Comparison of ENCODE assay signal across 1 cellular context in the genomic region with DNA sequence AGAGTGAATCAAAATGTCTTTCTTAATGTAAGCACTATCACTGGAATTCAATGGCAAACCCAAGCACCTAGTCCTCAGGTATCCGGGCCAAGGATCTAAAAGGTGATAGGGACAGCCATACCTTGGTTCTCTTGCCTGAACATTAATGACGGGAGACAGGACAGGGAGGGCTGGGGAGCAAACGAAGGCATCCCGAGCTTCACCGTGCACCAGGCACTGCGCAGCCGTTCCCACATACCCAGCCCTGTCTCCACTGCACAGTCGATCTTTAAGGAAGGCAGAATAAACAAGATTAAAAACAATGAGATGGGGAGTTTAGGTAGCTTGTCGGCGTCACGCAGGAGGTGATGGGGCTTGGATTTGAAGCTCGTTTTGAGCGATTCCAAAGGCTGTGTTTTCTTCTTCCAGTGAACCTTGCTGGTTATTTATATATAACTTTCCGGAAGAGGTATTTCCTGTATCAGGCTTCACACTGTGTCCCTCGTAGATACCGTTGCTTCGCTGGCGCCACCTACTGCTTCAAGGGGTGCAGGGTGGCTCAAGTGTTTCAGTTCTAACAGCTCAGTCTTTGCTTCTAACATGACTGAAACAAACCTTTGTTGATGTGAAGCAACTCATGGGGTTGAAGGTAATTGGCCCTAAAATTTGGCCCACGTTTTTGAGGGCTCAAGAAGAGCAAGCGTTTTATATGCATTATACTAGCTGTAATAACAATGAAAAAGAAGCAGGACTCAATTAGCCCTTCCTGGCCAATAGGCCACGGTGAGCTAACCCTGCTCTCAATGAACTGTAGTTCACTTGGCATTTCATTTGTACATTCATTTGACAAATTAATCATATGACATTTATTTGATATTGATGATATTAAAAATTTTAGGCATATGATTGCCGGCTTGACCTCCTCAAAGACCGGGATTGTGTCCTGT.
TF ChIP-seq lines count a peak whose summit lies in the region.

No MANE protein-coding gene starts in this region.

TF ChIP-seq in HepG2, 621 proteins besides CTCF, POLR2A, EP300 and RAD21 (continued from another document and continues in another):
- no peak for TF ChIP-seq NFKB2 (CRISPR knock-in tag; IDR thresholded peaks at IDR 0.05; ENCODE audit: borderline replicate concordance)
- TF ChIP-seq ZNF335 (CRISPR knock-in tag; IDR thresholded peaks at IDR 0.05): no peak
- no peak for TF ChIP-seq LCORL (IDR thresholded peaks at IDR 0.05)
- TF ChIP-seq LCORL (CRISPR knock-in tag; IDR thresholded peaks at IDR 0.05): no peak
- TF ChIP-seq ZKSCAN8 (CRISPR knock-in tag; IDR thresholded peaks at IDR 0.05; ENCODE audit: borderline replicate concordance): no peak
- TF ChIP-seq, protein P1, sequence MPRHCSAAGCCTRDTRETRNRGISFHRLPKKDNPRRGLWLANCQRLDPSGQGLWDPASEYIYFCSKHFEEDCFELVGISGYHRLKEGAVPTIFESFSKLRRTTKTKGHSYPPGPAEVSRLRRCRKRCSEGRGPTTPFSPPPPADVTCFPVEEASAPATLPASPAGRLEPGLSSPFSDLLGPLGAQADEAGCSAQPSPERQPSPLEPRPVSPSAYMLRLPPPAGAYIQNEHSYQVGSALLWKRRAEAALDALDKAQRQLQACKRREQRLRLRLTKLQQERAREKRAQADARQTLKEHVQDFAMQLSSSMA (CRISPR knock-in tag; IDR thresholded peaks at IDR 0.05): no peak
- peak; percentile 63; the same call in 1 of the 2 replicates for TF ChIP-seq ZNF331 (CRISPR knock-in tag; IDR thresholded peaks at IDR 0.05)
- TF ChIP-seq ZNF230 (CRISPR knock-in tag; IDR thresholded peaks at IDR 0.05): peak; percentile 56; the same call in 1 of the 2 replicates
- TF ChIP-seq ZNF75D (CRISPR knock-in tag; IDR thresholded peaks at IDR 0.05; ENCODE audit: borderline replicate concordance): no peak
- TF ChIP-seq, protein P2, sequence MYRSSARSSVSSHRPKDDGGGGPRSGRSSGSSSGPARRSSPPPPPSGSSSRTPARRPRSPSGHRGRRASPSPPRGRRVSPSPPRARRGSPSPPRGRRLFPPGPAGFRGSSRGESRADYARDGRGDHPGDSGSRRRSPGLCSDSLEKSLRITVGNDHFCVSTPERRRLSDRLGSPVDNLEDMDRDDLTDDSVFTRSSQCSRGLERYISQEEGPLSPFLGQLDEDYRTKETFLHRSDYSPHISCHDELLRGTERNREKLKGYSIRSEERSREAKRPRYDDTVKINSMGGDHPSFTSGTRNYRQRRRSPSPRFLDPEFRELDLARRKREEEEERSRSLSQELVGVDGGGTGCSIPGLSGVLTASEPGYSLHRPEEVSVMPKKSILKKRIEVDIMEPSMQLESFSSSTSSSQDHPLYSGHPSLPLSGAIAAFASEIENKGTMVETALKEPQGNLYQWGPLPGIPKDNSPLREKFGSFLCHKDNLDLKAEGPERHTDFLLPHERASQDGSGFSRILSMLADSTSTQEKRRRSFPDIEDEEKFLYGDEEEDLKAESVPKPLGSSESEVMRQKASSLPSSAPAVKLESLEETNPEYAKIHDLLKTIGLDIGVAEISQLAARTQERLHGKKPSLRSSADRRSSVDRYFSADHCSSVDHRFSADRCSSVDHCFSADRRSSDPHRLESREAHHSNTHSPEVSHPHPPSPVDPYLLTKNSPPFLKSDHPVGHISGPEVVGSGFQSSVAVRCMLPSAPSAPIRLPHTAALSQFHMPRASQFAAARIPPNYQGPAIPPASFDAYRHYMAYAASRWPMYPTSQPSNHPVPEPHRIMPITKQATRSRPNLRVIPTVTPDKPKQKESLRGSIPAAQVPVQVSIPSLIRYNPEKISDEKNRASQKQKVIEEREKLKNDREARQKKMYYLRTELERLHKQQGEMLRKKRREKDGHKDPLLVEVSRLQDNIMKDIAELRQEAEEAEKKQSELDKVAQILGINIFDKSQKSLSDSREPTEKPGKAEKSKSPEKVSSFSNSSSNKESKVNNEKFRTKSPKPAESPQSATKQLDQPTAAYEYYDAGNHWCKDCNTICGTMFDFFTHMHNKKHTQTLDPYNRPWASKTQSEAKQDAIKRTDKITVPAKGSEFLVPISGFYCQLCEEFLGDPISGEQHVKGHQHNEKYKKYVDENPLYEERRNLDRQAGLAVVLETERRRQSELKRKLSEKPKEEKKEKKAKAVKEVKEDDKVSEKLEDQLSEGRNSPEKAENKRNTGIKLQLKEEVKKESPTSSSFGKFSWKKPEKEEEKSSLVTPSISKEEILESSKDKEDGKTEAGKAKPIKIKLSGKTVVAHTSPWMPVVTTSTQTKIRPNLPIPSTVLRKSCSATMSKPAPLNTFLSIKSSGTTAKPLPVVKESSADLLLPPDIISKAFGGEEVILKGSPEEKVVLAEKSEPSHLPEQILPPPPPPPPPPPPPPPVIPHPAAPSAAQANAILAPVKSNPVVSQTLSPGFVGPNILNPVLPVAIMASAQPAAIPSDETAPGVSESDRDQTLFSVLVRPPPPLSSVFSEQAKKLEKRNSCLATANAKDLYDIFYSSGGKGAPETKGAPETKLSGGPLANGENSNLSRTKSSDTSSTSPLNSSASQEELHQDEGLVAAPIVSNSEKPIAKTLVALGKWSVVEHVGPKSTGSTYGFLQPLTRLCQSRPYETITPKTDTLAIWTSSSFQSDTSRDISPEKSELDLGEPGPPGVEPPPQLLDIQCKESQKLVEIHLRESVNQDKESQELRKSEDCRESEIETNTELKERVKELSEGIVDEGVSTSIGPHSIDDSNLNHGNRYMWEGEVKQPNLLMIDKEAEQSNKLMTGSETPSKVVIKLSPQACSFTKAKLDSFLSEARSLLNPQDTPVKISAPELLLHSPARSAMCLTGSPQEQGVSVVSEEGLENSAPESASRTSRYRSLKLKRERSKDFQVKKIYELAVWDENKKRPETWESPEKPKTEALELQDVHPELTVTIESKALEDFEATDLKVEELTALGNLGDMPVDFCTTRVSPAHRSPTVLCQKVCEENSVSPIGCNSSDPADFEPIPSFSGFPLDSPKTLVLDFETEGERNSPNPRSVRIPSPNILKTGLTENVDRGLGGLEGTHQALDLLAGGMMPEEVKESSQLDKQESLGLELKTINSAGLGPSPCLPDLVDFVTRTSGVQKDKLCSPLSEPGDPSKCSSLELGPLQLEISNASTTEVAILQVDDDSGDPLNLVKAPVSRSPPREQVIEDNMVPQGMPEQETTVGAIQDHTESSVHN (CRISPR knock-in tag; IDR thresholded peaks at IDR 0.05): peak; percentile 51; the same call in 1 of the 2 replicates
- TF ChIP-seq ZFX (CRISPR knock-in tag; IDR thresholded peaks at IDR 0.05; ENCODE audit: low read depth): peak; percentile 26; the same call in 1 of the 2 replicates
- TF ChIP-seq ZNF782 (CRISPR knock-in tag; IDR thresholded peaks at IDR 0.05; ENCODE audit: borderline replicate concordance): peak; percentile 37; the same call in 1 of the 2 replicates
- no peak for TF ChIP-seq CENPT (CRISPR knock-in tag; IDR thresholded peaks at IDR 0.05; ENCODE audit: low read depth)
- TF ChIP-seq STAG1 (CRISPR knock-in tag; IDR thresholded peaks at IDR 0.05): peak; percentile 63
- peak; percentile 53; the same call in 1 of the 2 replicates for TF ChIP-seq THAP11 (CRISPR knock-in tag; IDR thresholded peaks at IDR 0.05)
- TF ChIP-seq MYNN (CRISPR knock-in tag; IDR thresholded peaks at IDR 0.05; ENCODE audit: low read depth): no peak
- TF ChIP-seq, protein P3, sequence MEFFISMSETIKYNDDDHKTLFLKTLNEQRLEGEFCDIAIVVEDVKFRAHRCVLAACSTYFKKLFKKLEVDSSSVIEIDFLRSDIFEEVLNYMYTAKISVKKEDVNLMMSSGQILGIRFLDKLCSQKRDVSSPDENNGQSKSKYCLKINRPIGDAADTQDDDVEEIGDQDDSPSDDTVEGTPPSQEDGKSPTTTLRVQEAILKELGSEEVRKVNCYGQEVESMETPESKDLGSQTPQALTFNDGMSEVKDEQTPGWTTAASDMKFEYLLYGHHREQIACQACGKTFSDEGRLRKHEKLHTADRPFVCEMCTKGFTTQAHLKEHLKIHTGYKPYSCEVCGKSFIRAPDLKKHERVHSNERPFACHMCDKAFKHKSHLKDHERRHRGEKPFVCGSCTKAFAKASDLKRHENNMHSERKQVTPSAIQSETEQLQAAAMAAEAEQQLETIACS (CRISPR knock-in tag; IDR thresholded peaks at IDR 0.05): no peak
- TF ChIP-seq, protein P4, sequence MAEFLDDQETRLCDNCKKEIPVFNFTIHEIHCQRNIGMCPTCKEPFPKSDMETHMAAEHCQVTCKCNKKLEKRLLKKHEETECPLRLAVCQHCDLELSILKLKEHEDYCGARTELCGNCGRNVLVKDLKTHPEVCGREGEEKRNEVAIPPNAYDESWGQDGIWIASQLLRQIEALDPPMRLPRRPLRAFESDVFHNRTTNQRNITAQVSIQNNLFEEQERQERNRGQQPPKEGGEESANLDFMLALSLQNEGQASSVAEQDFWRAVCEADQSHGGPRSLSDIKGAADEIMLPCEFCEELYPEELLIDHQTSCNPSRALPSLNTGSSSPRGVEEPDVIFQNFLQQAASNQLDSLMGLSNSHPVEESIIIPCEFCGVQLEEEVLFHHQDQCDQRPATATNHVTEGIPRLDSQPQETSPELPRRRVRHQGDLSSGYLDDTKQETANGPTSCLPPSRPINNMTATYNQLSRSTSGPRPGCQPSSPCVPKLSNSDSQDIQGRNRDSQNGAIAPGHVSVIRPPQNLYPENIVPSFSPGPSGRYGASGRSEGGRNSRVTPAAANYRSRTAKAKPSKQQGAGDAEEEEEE (CRISPR knock-in tag; IDR thresholded peaks at IDR 0.05; ENCODE audit: borderline replicate concordance): no peak
- TF ChIP-seq TAF15 (IDR thresholded peaks at IDR 0.05; ENCODE audit: low read depth, low read length, poor library complexity, severe bottlenecking): no peak
- TF ChIP-seq KLF16 (CRISPR knock-in tag; IDR thresholded peaks at IDR 0.05): 0 out of 4 replicates have a peak, but pooled peaks of 1 of the 2 experiments have one; percentile 43
- TF ChIP-seq ZNF572 (CRISPR knock-in tag; IDR thresholded peaks at IDR 0.05): no peak
- TF ChIP-seq FOSL2 (CRISPR knock-in tag; IDR thresholded peaks at IDR 0.05): no peak
- peak; percentile 84 for TF ChIP-seq KDM2A (CRISPR knock-in tag; IDR thresholded peaks at IDR 0.05; ENCODE audit: borderline replicate concordance, low read depth)
- TF ChIP-seq, protein P5, sequence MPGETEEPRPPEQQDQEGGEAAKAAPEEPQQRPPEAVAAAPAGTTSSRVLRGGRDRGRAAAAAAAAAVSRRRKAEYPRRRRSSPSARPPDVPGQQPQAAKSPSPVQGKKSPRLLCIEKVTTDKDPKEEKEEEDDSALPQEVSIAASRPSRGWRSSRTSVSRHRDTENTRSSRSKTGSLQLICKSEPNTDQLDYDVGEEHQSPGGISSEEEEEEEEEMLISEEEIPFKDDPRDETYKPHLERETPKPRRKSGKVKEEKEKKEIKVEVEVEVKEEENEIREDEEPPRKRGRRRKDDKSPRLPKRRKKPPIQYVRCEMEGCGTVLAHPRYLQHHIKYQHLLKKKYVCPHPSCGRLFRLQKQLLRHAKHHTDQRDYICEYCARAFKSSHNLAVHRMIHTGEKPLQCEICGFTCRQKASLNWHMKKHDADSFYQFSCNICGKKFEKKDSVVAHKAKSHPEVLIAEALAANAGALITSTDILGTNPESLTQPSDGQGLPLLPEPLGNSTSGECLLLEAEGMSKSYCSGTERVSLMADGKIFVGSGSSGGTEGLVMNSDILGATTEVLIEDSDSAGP (CRISPR knock-in tag; IDR thresholded peaks at IDR 0.05; ENCODE audit: borderline replicate concordance): 0 out of 2 replicates have a peak, but pooled peaks have one; percentile 33
- TF ChIP-seq NFYC (CRISPR knock-in tag; IDR thresholded peaks at IDR 0.05): no peak
- no peak for TF ChIP-seq ZMAT3 (CRISPR knock-in tag; conservative IDR thresholded peaks at IDR 0.05)
- TF ChIP-seq, protein P6, sequence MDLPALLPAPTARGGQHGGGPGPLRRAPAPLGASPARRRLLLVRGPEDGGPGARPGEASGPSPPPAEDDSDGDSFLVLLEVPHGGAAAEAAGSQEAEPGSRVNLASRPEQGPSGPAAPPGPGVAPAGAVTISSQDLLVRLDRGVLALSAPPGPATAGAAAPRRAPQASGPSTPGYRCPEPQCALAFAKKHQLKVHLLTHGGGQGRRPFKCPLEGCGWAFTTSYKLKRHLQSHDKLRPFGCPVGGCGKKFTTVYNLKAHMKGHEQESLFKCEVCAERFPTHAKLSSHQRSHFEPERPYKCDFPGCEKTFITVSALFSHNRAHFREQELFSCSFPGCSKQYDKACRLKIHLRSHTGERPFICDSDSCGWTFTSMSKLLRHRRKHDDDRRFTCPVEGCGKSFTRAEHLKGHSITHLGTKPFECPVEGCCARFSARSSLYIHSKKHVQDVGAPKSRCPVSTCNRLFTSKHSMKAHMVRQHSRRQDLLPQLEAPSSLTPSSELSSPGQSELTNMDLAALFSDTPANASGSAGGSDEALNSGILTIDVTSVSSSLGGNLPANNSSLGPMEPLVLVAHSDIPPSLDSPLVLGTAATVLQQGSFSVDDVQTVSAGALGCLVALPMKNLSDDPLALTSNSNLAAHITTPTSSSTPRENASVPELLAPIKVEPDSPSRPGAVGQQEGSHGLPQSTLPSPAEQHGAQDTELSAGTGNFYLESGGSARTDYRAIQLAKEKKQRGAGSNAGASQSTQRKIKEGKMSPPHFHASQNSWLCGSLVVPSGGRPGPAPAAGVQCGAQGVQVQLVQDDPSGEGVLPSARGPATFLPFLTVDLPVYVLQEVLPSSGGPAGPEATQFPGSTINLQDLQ (CRISPR knock-in tag; IDR thresholded peaks at IDR 0.05): no peak
- TF ChIP-seq, protein P7, sequence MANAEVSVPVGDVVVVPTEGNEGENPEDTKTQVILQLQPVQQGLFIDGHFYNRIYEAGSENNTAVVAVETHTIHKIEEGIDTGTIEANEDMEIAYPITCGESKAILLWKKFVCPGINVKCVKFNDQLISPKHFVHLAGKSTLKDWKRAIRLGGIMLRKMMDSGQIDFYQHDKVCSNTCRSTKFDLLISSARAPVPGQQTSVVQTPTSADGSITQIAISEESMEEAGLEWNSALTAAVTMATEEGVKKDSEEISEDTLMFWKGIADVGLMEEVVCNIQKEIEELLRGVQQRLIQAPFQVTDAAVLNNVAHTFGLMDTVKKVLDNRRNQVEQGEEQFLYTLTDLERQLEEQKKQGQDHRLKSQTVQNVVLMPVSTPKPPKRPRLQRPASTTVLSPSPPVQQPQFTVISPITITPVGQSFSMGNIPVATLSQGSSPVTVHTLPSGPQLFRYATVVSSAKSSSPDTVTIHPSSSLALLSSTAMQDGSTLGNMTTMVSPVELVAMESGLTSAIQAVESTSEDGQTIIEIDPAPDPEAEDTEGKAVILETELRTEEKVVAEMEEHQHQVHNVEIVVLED (CRISPR knock-in tag; IDR thresholded peaks at IDR 0.05; ENCODE audit: borderline replicate concordance): no peak
- TF ChIP-seq SP1 (IDR thresholded peaks at IDR 0.05): no peak
- TF ChIP-seq SP1 (CRISPR knock-in tag; IDR thresholded peaks at IDR 0.05): peak; percentile 24; the same call in 1 of the 2 replicates
- no peak for TF ChIP-seq RELA (CRISPR knock-in tag; IDR thresholded peaks at IDR 0.05)
- TF ChIP-seq, protein P8, sequence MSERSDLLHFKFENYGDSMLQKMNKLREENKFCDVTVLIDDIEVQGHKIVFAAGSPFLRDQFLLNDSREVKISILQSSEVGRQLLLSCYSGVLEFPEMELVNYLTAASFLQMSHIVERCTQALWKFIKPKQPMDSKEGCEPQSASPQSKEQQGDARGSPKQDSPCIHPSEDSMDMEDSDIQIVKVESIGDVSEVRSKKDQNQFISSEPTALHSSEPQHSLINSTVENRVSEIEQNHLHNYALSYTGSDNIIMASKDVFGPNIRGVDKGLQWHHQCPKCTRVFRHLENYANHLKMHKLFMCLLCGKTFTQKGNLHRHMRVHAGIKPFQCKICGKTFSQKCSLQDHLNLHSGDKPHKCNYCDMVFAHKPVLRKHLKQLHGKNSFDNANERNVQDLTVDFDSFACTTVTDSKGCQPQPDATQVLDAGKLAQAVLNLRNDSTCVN (CRISPR knock-in tag; IDR thresholded peaks at IDR 0.05; ENCODE audit: borderline replicate concordance): 0 out of 2 replicates have a peak, but pooled peaks have one; percentile 7
- TF ChIP-seq ZNF441 (CRISPR knock-in tag; IDR thresholded peaks at IDR 0.05; ENCODE audit: borderline replicate concordance): no peak
- TF ChIP-seq TEAD3 (CRISPR knock-in tag; optimal IDR thresholded peaks at IDR 0.05; ENCODE audit: borderline replicate concordance): peak; percentile 49
- no peak for TF ChIP-seq FIP1L1 (IDR thresholded peaks at IDR 0.05; ENCODE audit: borderline replicate concordance, insufficient read depth, low read depth, low read length)
- TF ChIP-seq GFI1 (CRISPR knock-in tag; IDR thresholded peaks at IDR 0.05; ENCODE audit: borderline replicate concordance): peak; percentile 24; the same call in 1 of the 2 replicates
